ENCODE assay signal across 1 cellular context in genomic region chr6:150857062-150857905, GRCh38.
A peak's percentile ranks its signal among the peaks of the same experiment; 100 is the strongest.
TF ChIP-seq lines count a peak whose summit lies in the region.

No MANE protein-coding gene starts in this region.

TF ChIP-seq in SK-N-SH, 30 proteins besides CTCF, POLR2A, EP300 and RAD21 (continued from another document):
- TF ChIP-seq CHD2 (IDR thresholded peaks at IDR 0.05; ENCODE audit: low read length, partially characterized antibody): no peak
- peak; percentile 84 for TF ChIP-seq JUND (IDR thresholded peaks at IDR 0.05)
- no peak for TF ChIP-seq ELF1 (IDR thresholded peaks at IDR 0.05)
- TF ChIP-seq NFIC (IDR thresholded peaks at IDR 0.05; ENCODE audit: borderline replicate concordance): peak; percentile 82
